Comparison of ENCODE assay signal across 8 cellular contexts in genomic region chr5:126972062-126972895, GRCh38. TPM values are rescaled to one million over a fixed set of nuclear protein-coding genes. Genes with fewer than 3 reads are reported as not detected.
DNase-seq lines count a peak whose midpoint lies in the region; ATAC-seq, FAIRE-seq and TF ChIP-seq lines count a peak whose summit lies in the region.

No MANE protein-coding gene starts in this region.

- DNase-seq in activated T-cell treated with anti-CD3 and anti-CD28 coated beads for 48 hours (ENCODE audit: low read depth) (peak; percentile 10), activated T-cell treated with anti-CD3 and anti-CD28 coated beads for 4 hours (no peak), NCI-H226 (peak; percentile 46), K562 (ENCODE audit: extremely low read depth in 1 of 4, low spot score in 3 of 4) (peak; percentile 53 to 70 (median 60)), HTR-8/SVneo (ENCODE audit: insufficient read length, low spot score) (no peak), DMS153 (lab: John Stamatoyannopoulos, UW) (no peak)
- peak; percentile 46 for DNase-seq in stimulated activated CD8-positive, alpha-beta memory T cell treated with anti-CD3 and anti-CD28 coated beads, Interleukin-4, amount 100 ng/mL, for 48 hours

- peak overlapping the region; percentile 79 for H3K27ac ChIP-seq in K562 (ENCODE audit: extremely low read depth, low read depth, low read length)

- TF ChIP-seq CTCF in K562 (IDR thresholded peaks at IDR 0.05 in 2 of 3, conservative IDR thresholded peaks at IDR 0.05 in 1 of 3; ENCODE audit: insufficient read depth in 2 of 3, low read depth in 1 of 3, low read length in 3 of 3): no peak

- no TSS peak for BruUV-seq in K562 (replicated peaks; lab: Mats Ljungman, UMichigan)

- no peak overlapping the region for H3K4me3 ChIP-seq in K562

- TF ChIP-seq EP300 in K562 (IDR thresholded peaks at IDR 0.05; ENCODE audit: low read length): peak; percentile 94

- ATAC-seq in HG02798 (IDR thresholded peaks at IDR 0.05; ENCODE audit: poor library complexity, unreplicated experiment): peak; percentile 86
- peak; percentile 53 for ATAC-seq in K562

- H4K20me1 ChIP-seq in K562 (replicated peaks; ENCODE audit: control insufficient read depth, insufficient read depth, low read length): no peaks in the 10 kb centered on the region

- H3K36me3 ChIP-seq in K562 (ENCODE audit: control insufficient read depth, insufficient read depth, low read length): peaks cover 3% of the 10 kb centered on the region; the same call in 1 of the 3 replicates

- FAIRE-seq in K562 (lab: Jason Lieb, UNC) (peak; percentile 48), HTR-8/SVneo (lab: Jason Lieb, UNC) (no peak)

- H3K4me2 ChIP-seq in K562 (ENCODE audit: insufficient read depth, low read length): peak overlapping the region; percentile 63

- H2AFZ ChIP-seq in K562 (ENCODE audit: low read depth, low read length): peak overlapping the region; percentile 32; the same call in 1 of the 2 replicates

- peaks cover 85% of the 10 kb centered on the region for H3K79me2 ChIP-seq in K562 (ENCODE audit: control insufficient read depth, insufficient read depth, low read length)

- TF ChIP-seq POLR2A in K562 (conservative IDR thresholded peaks at IDR 0.05): no peak; the same call in 1 of the 2 replicates

- peak overlapping the region in 1 of 2 experiments; percentile 62; a peak in 3 of 4 replicates for H3K9ac ChIP-seq in K562 (ENCODE audit: insufficient read depth in 1 of 2, low read depth in 2 of 2, low read length in 2 of 2)

- in situ Hi-C loops in K562 (cut with MboI): no loop called here

- H3K4me1 ChIP-seq in K562 (replicated peaks in 1 of 2; ENCODE audit: control insufficient read depth in 2 of 2, insufficient read depth in 2 of 2, low read length in 2 of 2): peaks cover 38 to 75% of the 10 kb centered on the region in 2 experiments

- POLR2A ChIA-PET in K562 (lab: Yijun Ruan, JAX): interaction anchor here (0.6 to 1.5 kb wide), 6 partner anchors 10 to 52 kb away, joined by 3 to 5 read pairs (median 3); no protein-coding TSS in a partner anchor

- no peak; a peak in 2 of 4 replicates for TF ChIP-seq RAD21 in K562 (CRISPR knock-in tag; conservative IDR thresholded peaks at IDR 0.05 in 1 of 2, IDR thresholded peaks at IDR 0.05 in 1 of 2)

- intact Hi-C loops in K562 (cut with micrococcal nuclease): loop anchor here (2.0 to 10.0 kb wide), 4 partner anchors 87 to 343 kb away; partner anchors contain the start of gene LMNB1

- no peaks in the 10 kb centered on the region for H3K27me3 ChIP-seq in K562 (ENCODE audit: control insufficient read depth in 2 of 2, insufficient read depth in 2 of 2, low read length in 2 of 2)

- no peaks in the 10 kb centered on the region for H3K9me1 ChIP-seq in K562 (ENCODE audit: control insufficient read depth, insufficient read depth, low read length)

- no peaks in the 10 kb centered on the region for H3K9me3 ChIP-seq in K562 (replicated peaks; ENCODE audit: control insufficient read depth, insufficient read depth, low read depth, low read length)

- WGBS in K562 (ENCODE audit: insufficient coverage, low coverage, missing lambda C conversion rate): 2% methylated on average over 4 of the region's 4 CpGs

- CTCF ChIA-PET in K562 (lab: Yijun Ruan, JAX; ENCODE audit: low intra/inter-chr PET ratio): no interaction called here

TF ChIP-seq in K562, 482 proteins besides CTCF, POLR2A, EP300 and RAD21 (continues in another document):
- TF ChIP-seq ZNF354B (CRISPR knock-in tag; IDR thresholded peaks at IDR 0.05) (peak; percentile 60), KLF1 (tag; IDR thresholded peaks at IDR 0.05) (0 out of 2 replicates have a peak, but pooled peaks have one; percentile 50), ZEB2 (IDR thresholded peaks at IDR 0.05) (peak; percentile 70), JUND (IDR thresholded peaks at IDR 0.05; ENCODE audit: borderline replicate concordance, low read depth, low read length) (peak; percentile 89), JUND (tag; IDR thresholded peaks at IDR 0.05; ENCODE audit: borderline replicate concordance, low read depth, low read length) (peak; percentile 88; the same call in 1 of the 3 replicates), MTA3 (IDR thresholded peaks at IDR 0.05; ENCODE audit: borderline replicate concordance) (peak; percentile 43; the same call in 1 of the 2 replicates), BRD9 (IDR thresholded peaks at IDR 0.05; ENCODE audit: low read depth, partially characterized antibody) (peak; percentile 89), DEAF1 (CRISPR knock-in tag; IDR thresholded peaks at IDR 0.05) (no peak), KDM1A (IDR thresholded peaks at IDR 0.05) (peak; percentile 28 to 32; a peak in 3 of 4 replicates), DMBX1 (CRISPR knock-in tag; IDR thresholded peaks at IDR 0.05; ENCODE audit: borderline replicate concordance) (peak; percentile 96), RBM34 (IDR thresholded peaks at IDR 0.05; ENCODE audit: borderline replicate concordance, insufficient read depth, low read length) (no peak), MEF2D (tag; conservative IDR thresholded peaks at IDR 0.05; ENCODE audit: low read depth) (peak; percentile 87), NCOR1 (IDR thresholded peaks at IDR 0.05) (peak; percentile 51; the same call in 1 of the 2 replicates), PATZ1 (CRISPR knock-in tag; IDR thresholded peaks at IDR 0.05; ENCODE audit: borderline replicate concordance) (0 out of 2 replicates have a peak, but pooled peaks have one; percentile 42), CEBPG (CRISPR knock-in tag; IDR thresholded peaks at IDR 0.05) (peak; percentile 89), CEBPG (tag; conservative IDR thresholded peaks at IDR 0.05 in 1 of 2, IDR thresholded peaks at IDR 0.05 in 1 of 2) (peak; percentile 65 to 89), DLX4 (CRISPR knock-in tag; IDR thresholded peaks at IDR 0.05) (no peak), E2F6 (IDR thresholded peaks at IDR 0.05; ENCODE audit: borderline replicate concordance in 1 of 2, extremely low read depth in 1 of 2, insufficient read depth in 1 of 2, insufficient read length in 1 of 2, low read depth in 1 of 2, low read length in 1 of 2, poor library complexity in 1 of 2, severe bottlenecking in 1 of 2) (peak in 1 of 2 experiments; percentile 54), TCF3 (CRISPR knock-in tag; IDR thresholded peaks at IDR 0.05) (peak; percentile 32; the same call in 1 of the 2 replicates)

RNA-seq across cellular contexts. Expression of gene MARCHF3, which starts 58.1 kb away (rescaled TPM):
- total RNA-seq in K562 (2011; cell fraction: chromatin; rRNA removed; ENCODE audit: low replicate concordance): 71.0 and 71.2 TPM in 2 replicates
- total RNA-seq in K562 (2011; cell fraction: nucleolus; rRNA removed): 72.9 and 84.2 TPM in 2 replicates
- 80.1 and 101 TPM in 2 replicates for total RNA-seq in K562 (2011; cell fraction: nucleoplasm; rRNA removed)
- 12.2 and 21.1 TPM in 2 replicates for total RNA-seq in K562 (2014; rRNA removed)
- total RNA-seq in K562 (2014; rRNA removed; fragmentation: Illumina TruSeq; extraction: Trizol): 19.9 and 20.2 TPM in 2 replicates
- 16.8 and 18.5 TPM in 2 replicates for total RNA-seq in K562 (2015; rRNA removed; fragmentation: Illumina TruSeq; extraction: Trizol)
- total RNA-seq in K562 (2021): 23.5 TPM in 2 replicates
- 34.1 and 37.4 TPM in 2 replicates for polyA plus RNA-seq in K562 (2011; rRNA removed)
- 24.1 and 35.9 TPM in 2 replicates for polyA plus RNA-seq in K562 (2011; cell fraction: cytosol; rRNA removed)
- 39.3 and 39.4 TPM in 2 replicates for polyA plus RNA-seq in K562 (2011; cell fraction: nucleus; rRNA removed)
- 21.4 and 29.8 TPM in 2 replicates for polyA plus RNA-seq in K562 (2012)
- polyA plus RNA-seq in K562 (2014; fragmentation: Illumina TruSeq; extraction: Trizol): 13.4 and 16.5 TPM in 2 replicates
- 1 to 10 TPM; 5.6 to 7.6 TPM for polyA plus RNA-seq in K562 (2014; fragmentation: Nextera tagmentation; extraction: Ambion mirVana)
- 7.8 and 10.4 TPM in 2 replicates for polyA plus RNA-seq in K562 (2014; rRNA removed)
- 43.9 and 60.4 TPM in 2 replicates for polyA minus RNA-seq in K562 (2011; rRNA and poly(A)+ RNA removed)
- 24.6 and 34.4 TPM in 2 replicates for polyA minus RNA-seq in K562 (2011; cell fraction: cytosol; rRNA and poly(A)+ RNA removed)
- polyA minus RNA-seq in K562 (2011; cell fraction: nucleus; rRNA and poly(A)+ RNA removed): 57.8 and 62.6 TPM in 2 replicates

Comparison
In these comparisons a context has a peak if more than half of its experiments do, and no peak if none do; other contexts are left out.
1. DNase-seq: peak in activated T-cell treated with anti-CD3 and anti-CD28 coated beads for 48 hours (single experiment), NCI-H226 (single experiment), K562 (4 of 4) and stimulated activated CD8-positive, alpha-beta memory T cell treated with anti-CD3 and anti-CD28 coated beads, Interleukin-4, amount 100 ng/mL, for 48 hours (single experiment); none in activated T-cell treated with anti-CD3 and anti-CD28 coated beads for 4 hours (single experiment), HTR-8/SVneo (single experiment) and DMS153 (single experiment).